ENCODE assay signal across 8 cellular contexts in the genomic region with DNA sequence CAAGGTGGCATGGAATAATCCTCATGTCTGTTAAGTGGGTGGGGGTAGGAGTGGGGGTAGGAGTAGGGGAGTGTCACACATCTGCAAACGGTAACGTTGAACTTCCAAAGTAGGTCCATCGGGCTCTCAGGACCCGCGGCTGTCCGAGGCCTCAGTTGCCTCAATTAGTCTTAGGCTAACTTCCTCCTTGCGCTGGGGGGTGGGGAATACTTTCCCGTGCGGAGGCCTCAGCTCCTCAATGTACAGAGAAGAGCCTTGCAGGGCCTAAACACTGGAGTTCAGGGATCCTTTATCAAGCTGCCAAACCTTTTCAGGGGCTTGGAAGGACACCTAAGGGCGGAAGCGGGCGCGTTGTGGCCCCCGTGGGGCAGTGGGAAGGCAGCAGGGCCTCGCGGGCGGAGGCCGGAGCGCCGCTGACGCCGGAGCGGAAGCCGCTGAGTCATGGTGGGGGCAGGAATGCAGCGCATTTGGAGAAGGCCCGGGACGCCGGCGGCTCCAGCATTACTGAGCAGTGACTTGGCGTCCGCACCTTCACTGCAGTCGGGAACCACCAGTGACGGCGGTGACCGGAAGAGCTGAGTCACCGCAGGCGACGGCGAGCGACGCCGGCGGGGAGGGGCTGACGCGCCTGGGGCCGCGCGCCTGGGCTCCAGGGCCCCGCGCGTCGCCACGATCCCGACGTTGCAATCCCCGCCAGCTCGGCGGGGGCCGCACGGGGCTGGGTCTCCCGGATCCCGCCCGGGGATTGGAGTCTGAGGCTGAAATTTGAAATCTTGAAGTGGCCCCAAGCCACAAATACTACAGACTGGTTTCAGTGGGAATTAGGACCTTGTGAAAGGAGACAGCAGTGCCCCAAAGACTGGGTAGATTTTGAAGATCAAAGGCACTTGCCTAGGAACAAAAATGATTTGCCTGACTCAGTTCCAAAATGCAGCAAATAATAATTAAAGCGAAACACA.
DNase-seq lines count a peak whose midpoint lies in the region; ATAC-seq and TF ChIP-seq lines count a peak whose summit lies in the region.

No MANE protein-coding gene starts in this region.

- in situ Hi-C loops in astrocyte of the cerebellum (cut with HindIII; ENCODE audit: low sequenced_read_pairs), result no loop called here

- TF ChIP-seq CTCF in astrocyte of the cerebellum (IDR thresholded peaks at IDR 0.05; ENCODE audit: low read depth, low read length, missing control alignments), result no peak

- DNase-seq in NCI-H2029 treated with DMSO at 0.1 percent for 48 hours (lab: John Stamatoyannopoulos, UW), result peak; percentile 67
- DNase-seq in T1000 (lab: John Stamatoyannopoulos, UW), result peak; percentile 90
- DNase-seq in astrocyte of the cerebellum (ENCODE audit: low read depth), result peak; percentile 87
- peak; percentile 79 to 86 for DNase-seq in hippocampal formation (lab: John Stamatoyannopoulos, UW)
- DNase-seq in retina, result peak; percentile 93
- DNase-seq in cortex of kidney (lab: John Stamatoyannopoulos, UW), result no peak

- peak; percentile 78 for ATAC-seq in GM18519 (IDR thresholded peaks at IDR 0.05; ENCODE audit: low FRiP score, unreplicated experiment)
- ATAC-seq in HG03039 (IDR thresholded peaks at IDR 0.05; ENCODE audit: unreplicated experiment), result peak; percentile 89

- peak overlapping the region; percentile 34 for H3K4me3 ChIP-seq in astrocyte of the cerebellum (ENCODE audit: low read depth, low read length)
